ENCODE assay signal across 8 cellular contexts in genomic region chr3:155854147-155854940, GRCh38. TPM values are rescaled to one million over a fixed set of nuclear protein-coding genes. Genes with fewer than 3 reads are reported as not detected.
DNase-seq lines count a peak whose midpoint lies in the region; ATAC-seq, FAIRE-seq and TF ChIP-seq lines count a peak whose summit lies in the region.

Gene SLC33A1 (minus strand): TSS chr3:155854427. CDS start chr3:155853997, 430 bp downstream.

- intact Hi-C loops in Right ventricle myocardium superior (cut with DNase I), result loop anchor here (2.0 kb wide), 1 partner anchor 16 kb away; the partner anchor contains the start of gene GMPS
- intact Hi-C loops in pancreas (cut with DNase I), result no loop called here
- intact Hi-C loops in tibial artery (cut with DNase I; ENCODE audit: low total_unique reads), result no loop called here

- no peaks in the 10 kb centered on the region for H3K9me3 ChIP-seq in adipocyte (ENCODE audit: control insufficient read depth, low read length)
- no peaks in the 10 kb centered on the region for H3K9me3 ChIP-seq in pancreas
- H3K9me3 ChIP-seq in tibial artery, result no peaks in the 10 kb centered on the region

- H3K4me3 ChIP-seq in GM12875 (ENCODE audit: low read depth, low read length), result peak within 1 kb of the TSS; percentile 86
- H3K4me3 ChIP-seq in adipocyte (ENCODE audit: low read length), result peak within 1 kb of the TSS; percentile 94
- peak within 1 kb of the TSS; percentile 86 to 99 (median 93) for H3K4me3 ChIP-seq in pancreas
- peak within 1 kb of the TSS; percentile 90 to 99 for H3K4me3 ChIP-seq in tibial artery

- H3K36me3 ChIP-seq in adipocyte (ENCODE audit: control insufficient read depth, insufficient read depth, low read length, severe bottlenecking) (no peaks in the 10 kb centered on the region), pancreas (no peaks in the 10 kb centered on the region), tibial artery (no peaks in the 10 kb centered on the region)

- peak; percentile 91 for FAIRE-seq in pancreas (lab: Jason Lieb, UNC)

- TF ChIP-seq CTCF in GM12875 (IDR thresholded peaks at IDR 0.05; ENCODE audit: borderline replicate concordance, insufficient read depth, low read depth, low read length) (no peak), pancreas (IDR thresholded peaks at IDR 0.05) (no peak), tibial artery (IDR thresholded peaks at IDR 0.05) (peak in 1 of 2 experiments; percentile 5)

- H3K9ac ChIP-seq in adipocyte (ENCODE audit: low read length), result peak within 1 kb of the TSS; percentile 93

- ATAC-seq in HG02798 (IDR thresholded peaks at IDR 0.05; ENCODE audit: poor library complexity, unreplicated experiment), result peak; percentile 94
- ATAC-seq in Right ventricle myocardium superior (ENCODE audit: poor library complexity), result peak; percentile 98
- peak; percentile 91 to 97 (median 94) for ATAC-seq in pancreas

- 0 to 1% methylated on average over 50 of the region's 50 CpGs for WGBS in pancreas, 2 donors

- H3K27me3 ChIP-seq in adipocyte (replicated peaks; ENCODE audit: control insufficient read depth, insufficient read depth, low read length) (no peaks in the 10 kb centered on the region), pancreas (no peaks in the 10 kb centered on the region), tibial artery (no peaks in the 10 kb centered on the region)

- H3K4me1 ChIP-seq in adipocyte (ENCODE audit: control insufficient read depth, insufficient read depth, low read length) (peaks cover 16% of the 10 kb centered on the region), pancreas (peaks cover 0 to 14% (median 6%) of the 10 kb centered on the region in 3 donors), tibial artery (peaks cover 0 to 46% (median 38%) of the 10 kb centered on the region in 4 donors)

- peak within 1 kb of the TSS; percentile 91 to 97 (median 94) for H3K27ac ChIP-seq in pancreas
- H3K27ac ChIP-seq in tibial artery, result peak within 1 kb of the TSS; percentile 93 to 95

- peak; percentile 100 for DNase-seq in NCI-H1436 (lab: John Stamatoyannopoulos, UW)
- peak; percentile 98 for DNase-seq in T follicular helper cell (ENCODE audit: low read depth)
- peak; percentile 99 for DNase-seq in adipocyte (ENCODE audit: low read depth)
- DNase-seq in Right ventricle myocardium superior, result peak; percentile 99
- DNase-seq in pancreas, result peak; percentile 96 to 100 (median 99)
- DNase-seq in tibial artery, result peak; percentile 99 to 100

RNA-seq across cellular contexts. Expression of gene SLC33A1, which starts in this region (rescaled TPM):
- total RNA-seq in Right ventricle myocardium superior, result 17.6 TPM
- total RNA-seq in pancreas, result 10 to 100 TPM; 30.2 to 39.1 (median 35.6) TPM
- 10 to 100 TPM; 10.1 to 22.2 TPM for polyA plus RNA-seq in pancreas

Comparison
In these comparisons a context has a peak if more than half of its experiments do, and no peak if none do; other contexts are left out.
1. Peak in every context shown above with its lines: DNase-seq, ATAC-seq, H3K4me3 ChIP-seq and H3K27ac ChIP-seq.